ENCODE assay signal across 11 cellular contexts in the genomic region with DNA sequence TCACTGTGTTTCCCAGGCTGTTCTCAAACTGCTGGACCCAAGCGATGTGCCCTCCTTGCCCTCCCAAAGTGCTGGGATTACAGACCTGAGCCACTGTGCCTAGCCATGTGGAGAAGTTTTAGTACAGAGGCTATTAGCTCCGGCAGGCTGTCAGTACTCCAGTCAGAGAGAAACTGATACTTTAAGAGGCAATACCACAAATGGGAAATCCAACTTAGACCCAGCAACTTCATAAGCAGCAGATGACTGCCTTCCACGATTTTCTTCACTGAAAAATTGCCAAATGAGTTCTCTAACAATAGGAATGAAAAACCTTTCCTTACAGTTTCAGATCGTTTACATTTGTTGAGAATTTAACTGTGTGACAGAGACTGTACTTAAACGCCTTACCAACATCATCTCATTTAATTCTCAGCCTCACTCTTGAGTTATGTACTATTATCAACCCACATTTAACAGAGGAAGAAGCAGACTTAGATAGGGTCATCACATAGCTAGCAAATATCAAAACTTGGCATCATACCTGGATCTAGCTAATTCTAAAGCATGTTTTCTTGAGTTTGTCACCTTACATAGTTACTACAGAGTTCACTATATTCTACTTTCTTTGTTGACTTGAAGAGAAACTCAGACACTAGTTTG.
DNase-seq lines count a peak whose midpoint lies in the region; ATAC-seq lines count a peak whose summit lies in the region.
"Had no signal": no experiment of that assay in that cellular context is flagged by ENCODE, and none has a peak within 500 bp of the region (broad histone marks: within the 10 kb centered on the region; RNA-seq: fewer than 3 reads in every experiment).

No MANE protein-coding gene starts in this region.

- no peak for DNase-seq in NCI-H510A (lab: John Stamatoyannopoulos, UW)
- DNase-seq in mesenteric fat pad (ENCODE audit: low spot score): no peak
- DNase-seq in mesenchymal stem cell: no peak
- DNase-seq in activated CD8-positive, alpha-beta T cell treated with anti-CD3 and anti-CD28 coated beads, Interleukin-2, amount 10 ng/mL, durations not matched to agents 7 days and 5 days: no peak
- DNase-seq: NCI-H226, RPMI8226 had no signal

- H3K4me1 Mint-ChIP-seq in activated T-helper 17 cell treated with anti-CD3 and anti-CD28 coated beads, Interleukin-2, amount 50 U/mL, for 72 hours: peaks cover 10% of the 10 kb centered on the region
- peaks cover 5% of the 10 kb centered on the region for H3K4me1 Mint-ChIP-seq in activated CD8-positive, alpha-beta T cell treated with anti-CD3 and anti-CD28 coated beads, Interleukin-2, amount 10 ng/mL, durations not matched to agents 7 days and 5 days (ENCODE audit: low read depth)

- H3K36me3 Mint-ChIP-seq in activated T-helper 17 cell treated with anti-CD3 and anti-CD28 coated beads, Interleukin-2, amount 50 U/mL, for 72 hours (ENCODE audit: low read depth): no peaks in the 10 kb centered on the region
- H3K36me3 Mint-ChIP-seq in activated CD8-positive, alpha-beta T cell treated with anti-CD3 and anti-CD28 coated beads, Interleukin-2, amount 10 ng/mL, durations not matched to agents 7 days and 5 days (ENCODE audit: low read depth): peaks cover 3% of the 10 kb centered on the region

- H2BK15ac ChIP-seq in mesenchymal stem cell (ENCODE audit: low read depth, poor library complexity, severe bottlenecking): no peak overlapping the region

- no peak overlapping the region for H3K18ac ChIP-seq in mesenchymal stem cell (ENCODE audit: low read depth in 1 of 2, low read length in 2 of 2)

- H3K9ac ChIP-seq in mesenchymal stem cell (ENCODE audit: low read length): no peak overlapping the region

- no peaks in the 10 kb centered on the region for H3K9me3 ChIP-seq in mesenchymal stem cell (ENCODE audit: control insufficient read depth, low read length)

- POLR2A ChIA-PET in activated CD8-positive, alpha-beta T cell treated with anti-CD3 and anti-CD28 coated beads, Interleukin-2, amount 10 ng/mL, durations not matched to agents 7 days and 5 days (lab: Charles Lee): no interaction called here

- H3K4ac ChIP-seq in mesenchymal stem cell (ENCODE audit: low read depth in 1 of 2, low read length in 2 of 2): no peak overlapping the region

- ATAC-seq in GM18511 (IDR thresholded peaks at IDR 0.05; ENCODE audit: unreplicated experiment) (peak; percentile 94), GM21360 (IDR thresholded peaks at IDR 0.05; ENCODE audit: unreplicated experiment) (peak; percentile 92), HG02943 (IDR thresholded peaks at IDR 0.05; ENCODE audit: low read depth, unreplicated experiment) (peak; percentile 77)
- ATAC-seq in activated T-helper 17 cell treated with anti-CD3 and anti-CD28 coated beads, Interleukin-2, amount 50 U/mL, for 72 hours (replicated peaks): peak; percentile 51
- no peak for ATAC-seq in activated CD8-positive, alpha-beta T cell treated with anti-CD3 and anti-CD28 coated beads, Interleukin-2, amount 10 ng/mL, durations not matched to agents 7 days and 5 days

- 97% methylated on average over 5 of the region's 5 CpGs for WGBS in mesenchymal stem cell

- no peak overlapping the region for H3K4me3 Mint-ChIP-seq in activated T-helper 17 cell treated with anti-CD3 and anti-CD28 coated beads, Interleukin-2, amount 50 U/mL, for 72 hours
- no peak overlapping the region for H3K4me3 Mint-ChIP-seq in activated CD8-positive, alpha-beta T cell treated with anti-CD3 and anti-CD28 coated beads, Interleukin-2, amount 10 ng/mL, durations not matched to agents 7 days and 5 days

- no peak overlapping the region for H3K23ac ChIP-seq in mesenchymal stem cell (ENCODE audit: low read length in 2 of 2)

- H3K4me2 ChIP-seq in mesenchymal stem cell (ENCODE audit: low read length, poor library complexity, severe bottlenecking): no peak overlapping the region

- no peak overlapping the region for H4K8ac ChIP-seq in mesenchymal stem cell (ENCODE audit: low read length)

- no peak overlapping the region for H2AFZ ChIP-seq in mesenchymal stem cell (ENCODE audit: low read depth, low read length)

- H2BK5ac ChIP-seq in mesenchymal stem cell (ENCODE audit: low read depth, low read length, poor library complexity, severe bottlenecking): no peak overlapping the region

- H3K27me3 Mint-ChIP-seq in activated T-helper 17 cell treated with anti-CD3 and anti-CD28 coated beads, Interleukin-2, amount 50 U/mL, for 72 hours: no peaks in the 10 kb centered on the region
- no peaks in the 10 kb centered on the region for H3K27me3 Mint-ChIP-seq in activated CD8-positive, alpha-beta T cell treated with anti-CD3 and anti-CD28 coated beads, Interleukin-2, amount 10 ng/mL, durations not matched to agents 7 days and 5 days (ENCODE audit: low read depth)

- no peaks in the 10 kb centered on the region for H3K9me3 Mint-ChIP-seq in activated T-helper 17 cell treated with anti-CD3 and anti-CD28 coated beads, Interleukin-2, amount 50 U/mL, for 72 hours
- no peaks in the 10 kb centered on the region for H3K9me3 Mint-ChIP-seq in activated CD8-positive, alpha-beta T cell treated with anti-CD3 and anti-CD28 coated beads, Interleukin-2, amount 10 ng/mL, durations not matched to agents 7 days and 5 days (ENCODE audit: insufficient read depth)

- H3K4me3 ChIP-seq in mesenchymal stem cell (ENCODE audit: insufficient read depth in 1 of 2, low read depth in 1 of 2, low read length in 2 of 2): no peak overlapping the region

- no peaks in the 10 kb centered on the region for H3K27me3 ChIP-seq in mesenchymal stem cell (ENCODE audit: control insufficient read depth in 1 of 2, insufficient read depth in 1 of 2, low read length in 2 of 2)

- H3K4me1 ChIP-seq in mesenchymal stem cell (ENCODE audit: control insufficient read depth, insufficient read depth, low read depth, low read length): peaks cover 2% of the 10 kb centered on the region

- H2BK12ac ChIP-seq in mesenchymal stem cell (ENCODE audit: low read length in 2 of 2): no peak overlapping the region

- no peaks in the 10 kb centered on the region for H3K36me3 ChIP-seq in mesenchymal stem cell (ENCODE audit: control insufficient read depth in 1 of 2, insufficient read depth in 2 of 2, low read depth in 1 of 2, low read length in 2 of 2)

- H2BK120ac ChIP-seq in mesenchymal stem cell (ENCODE audit: low read depth, low read length): no peak overlapping the region

- no peak overlapping the region for H3K27ac ChIP-seq in mesenchymal stem cell (ENCODE audit: low read length, poor library complexity, severe bottlenecking)
- H3K27ac ChIP-seq: VCaP had no signal

- no peak overlapping the region for H3K14ac ChIP-seq in mesenchymal stem cell (ENCODE audit: low read length in 2 of 2)

- H4K91ac ChIP-seq in mesenchymal stem cell (ENCODE audit: low read length): no peak overlapping the region

- H3K79me1 ChIP-seq in mesenchymal stem cell (replicated peaks; ENCODE audit: low read length, poor library complexity, severe bottlenecking): peaks cover 7% of the 10 kb centered on the region

- no peak overlapping the region for H2AK5ac ChIP-seq in mesenchymal stem cell (ENCODE audit: low read length, severe bottlenecking)

- H3K27ac Mint-ChIP-seq in activated T-helper 17 cell treated with anti-CD3 and anti-CD28 coated beads, Interleukin-2, amount 50 U/mL, for 72 hours: peak overlapping the region; percentile 45
- H3K27ac Mint-ChIP-seq in activated CD8-positive, alpha-beta T cell treated with anti-CD3 and anti-CD28 coated beads, Interleukin-2, amount 10 ng/mL, durations not matched to agents 7 days and 5 days: no peak overlapping the region

- CTCF ChIA-PET in activated CD8-positive, alpha-beta T cell treated with anti-CD3 and anti-CD28 coated beads, Interleukin-2, amount 10 ng/mL, durations not matched to agents 7 days and 5 days (lab: Charles Lee): no interaction called here
